Comparison of ENCODE assay signal across 10 cellular contexts in the genomic region with DNA sequence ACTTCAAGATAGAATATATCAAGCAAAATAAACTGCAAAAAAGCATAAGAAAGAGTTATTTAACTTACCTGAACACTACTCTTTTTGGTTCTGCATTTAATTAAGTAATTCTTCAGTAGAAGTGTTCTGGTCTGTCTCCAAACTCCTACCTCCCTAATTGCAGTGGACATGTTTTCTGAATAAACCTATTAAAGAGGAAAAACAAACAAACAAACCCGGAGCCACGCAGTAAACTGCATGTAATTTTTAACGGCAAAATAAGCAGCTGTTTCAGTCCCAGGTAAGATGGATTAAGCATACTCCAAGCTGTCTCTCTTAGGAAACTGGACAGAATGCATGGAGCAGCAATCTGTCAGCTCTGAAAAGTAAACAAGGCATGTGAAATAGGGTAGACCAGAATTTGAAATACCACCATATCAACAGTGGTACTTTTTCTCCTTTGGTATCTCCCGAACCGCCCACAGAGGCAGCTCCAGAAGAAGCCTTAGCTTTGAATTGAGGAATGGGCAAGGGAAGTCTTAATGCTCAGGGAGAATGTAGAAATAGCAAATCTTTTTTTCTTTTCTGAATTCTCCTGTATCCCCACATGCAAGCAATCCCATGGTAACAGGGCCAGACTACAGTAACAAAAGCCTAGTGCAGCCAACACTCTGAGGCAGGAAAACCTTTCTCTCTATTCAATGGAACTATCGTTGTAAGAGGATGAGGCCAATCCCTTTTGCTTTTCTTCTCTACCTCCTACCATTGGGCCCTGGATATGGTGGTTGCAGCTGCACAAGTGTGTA. TPM values are rescaled to one million over a fixed set of nuclear protein-coding genes. Genes with fewer than 3 reads are reported as not detected.
DNase-seq lines count a peak whose midpoint lies in the region; FAIRE-seq and TF ChIP-seq lines count a peak whose summit lies in the region.
"Had no signal": no experiment of that assay in that cellular context is flagged by ENCODE, and none has a peak within 500 bp of the region (broad histone marks: within the 10 kb centered on the region; RNA-seq: fewer than 3 reads in every experiment).

No MANE protein-coding gene starts in this region.

- no peaks in the 10 kb centered on the region for H3K27me3 Mint-ChIP-seq in activated CD4-positive, alpha-beta T cell treated with anti-CD3 and anti-CD28 coated beads, Interleukin-2, amount 10 ng/mL, durations not matched to agents 7 days and 5 days

- no peak overlapping the region for H3K4me3 Mint-ChIP-seq in activated CD4-positive, alpha-beta T cell treated with anti-CD3 and anti-CD28 coated beads, Interleukin-2, amount 10 ng/mL, durations not matched to agents 7 days and 5 days
- H3K4me3 Mint-ChIP-seq: natural killer cell had no signal

- H3K36me3 ChIP-seq in H1 (ENCODE audit: control insufficient read depth in 2 of 4, insufficient read depth in 4 of 4, low read length in 3 of 4) (no peaks in the 10 kb centered on the region), BE2C (no peaks in the 10 kb centered on the region)

- no peaks in the 10 kb centered on the region for H3K79me2 ChIP-seq in H1 (ENCODE audit: control insufficient read depth in 1 of 2, insufficient read depth in 2 of 2, low read length in 2 of 2)

- POLR2A ChIA-PET in H1 (lab: Charles Lee; ENCODE audit: partially characterized antibody), result interaction anchor here (1.0 kb wide), 1 partner anchor 12 kb away, joined by 4 read pairs; a partner anchor contains a TSS
- POLR2A ChIA-PET in activated CD4-positive, alpha-beta T cell treated with anti-CD3 and anti-CD28 coated beads, Interleukin-2, amount 10 ng/mL, durations not matched to agents 7 days and 5 days (lab: Charles Lee), result no interaction called here

- H3K4me1 Mint-ChIP-seq in activated CD4-positive, alpha-beta T cell treated with anti-CD3 and anti-CD28 coated beads, Interleukin-2, amount 10 ng/mL, durations not matched to agents 7 days and 5 days, result peaks cover 2% of the 10 kb centered on the region

- TF ChIP-seq POLR2A in H1 (IDR thresholded peaks at IDR 0.05; ENCODE audit: control extremely low read depth in 1 of 2, low read depth in 2 of 2, low read length in 2 of 2), result no peak

- no peak overlapping the region for H3K4ac ChIP-seq in H1 (replicated peaks; ENCODE audit: insufficient read length, low read depth, low read length)

- peak overlapping the region; percentile 85 for H2AFZ ChIP-seq in H1 (ENCODE audit: low read length)

- peaks cover 5% of the 10 kb centered on the region for H3K36me3 Mint-ChIP-seq in activated CD4-positive, alpha-beta T cell treated with anti-CD3 and anti-CD28 coated beads, Interleukin-2, amount 10 ng/mL, durations not matched to agents 7 days and 5 days (ENCODE audit: low read depth)
- H3K36me3 Mint-ChIP-seq: natural killer cell had no signal

- DNase-seq in NCI-H1092 treated with DMSO at 0.1 percent for 48 hours (lab: John Stamatoyannopoulos, UW), result peak; percentile 84
- peak; percentile 86 for DNase-seq in NCI-H748 (lab: John Stamatoyannopoulos, UW; ENCODE audit: unreplicated experiment)
- no peak for DNase-seq in H1 (ENCODE audit: low read depth in 1 of 2, low spot score in 2 of 2)
- DNase-seq in substantia nigra (lab: John Stamatoyannopoulos, UW), result peak in 1 of 49 donors; percentile 9
- no peak for DNase-seq in BE2C
- DNase-seq in stimulated activated CD4-positive, alpha-beta T cell treated with anti-CD3 and anti-CD28 coated beads, Interleukin-15, amount 100 ng/mL, for 24 hours, result no peak
- no peak for DNase-seq in activated CD4-positive, alpha-beta T cell treated with anti-CD3 and anti-CD28 coated beads, Interleukin-2, amount 10 ng/mL, durations not matched to agents 7 days and 5 days
- DNase-seq: cortex of kidney, natural killer cell, RPMI8226 had no signal

- H4K5ac ChIP-seq in H1 (ENCODE audit: insufficient read length, low read depth, low read length), result no peak overlapping the region

- H3K27me3 ChIP-seq in H1 (replicated peaks in 1 of 4; ENCODE audit: control insufficient read depth in 3 of 4, extremely low read depth in 1 of 4, insufficient read depth in 3 of 4, low read length in 3 of 4) (no peaks in the 10 kb centered on the region), BE2C (no peaks in the 10 kb centered on the region)

- H3K18ac ChIP-seq in H1 (ENCODE audit: extremely low read depth, low read length), result no peak overlapping the region

- H2BK5ac ChIP-seq in H1 (ENCODE audit: low read depth, low read length), result no peak overlapping the region

- H4K20me1 ChIP-seq in H1 (replicated peaks in 1 of 2; ENCODE audit: control insufficient read depth in 1 of 2, insufficient read depth in 2 of 2, low read length in 2 of 2), result no peaks in the 10 kb centered on the region

- 71% methylated on average over 6 of the region's 6 CpGs; no CpG with 5 or more reads in 1 of the 2 experiments for WGBS in H1 (ENCODE audit: extremely low coverage in 1 of 2, insufficient coverage in 1 of 2, insufficient read length in 1 of 2, insufficient replicate concordance in 2 of 2, low coverage in 1 of 2, low lambda C conversion rate in 2 of 2, missing lambda C conversion rate in 1 of 2), 2 experiments

- no peaks in the 10 kb centered on the region for H3K9me3 ChIP-seq in H1 (ENCODE audit: insufficient read depth in 2 of 2, low read depth in 1 of 2, low read length in 1 of 2)
- no peaks in the 10 kb centered on the region for H3K9me3 ChIP-seq in BE2C

- TF ChIP-seq CTCF in H1 (IDR thresholded peaks at IDR 0.05; ENCODE audit: control extremely low read depth in 1 of 3, insufficient read depth in 1 of 3, low read depth in 1 of 3, low read length in 3 of 3), result no peak
- no peak for TF ChIP-seq CTCF in BE2C (IDR thresholded peaks at IDR 0.05; ENCODE audit: low read depth, low read length)

- peak; percentile 36 for FAIRE-seq in H1 (lab: Jason Lieb, UNC)

- H3K9me3 Mint-ChIP-seq in activated CD4-positive, alpha-beta T cell treated with anti-CD3 and anti-CD28 coated beads, Interleukin-2, amount 10 ng/mL, durations not matched to agents 7 days and 5 days, result no peaks in the 10 kb centered on the region
- H3K9me3 Mint-ChIP-seq: natural killer cell had no signal

- H3K56ac ChIP-seq in H1 (replicated peaks; ENCODE audit: insufficient read length, low read depth, low read length), result no peak overlapping the region

- no peak overlapping the region for H4K8ac ChIP-seq in H1 (ENCODE audit: extremely low read depth, insufficient read depth, low read length)

- no peak for TF ChIP-seq RAD21 in H1 (IDR thresholded peaks at IDR 0.05 in 1 of 2, conservative IDR thresholded peaks at IDR 0.05 in 1 of 2; ENCODE audit: low read depth in 2 of 2, low read length in 2 of 2)

- H3K9ac ChIP-seq in H1 (replicated peaks in 1 of 4; ENCODE audit: extremely low read depth in 1 of 4, low read depth in 3 of 4, low read length in 3 of 4), result no peak overlapping the region

- no peak overlapping the region for H3K27ac ChIP-seq in H1 (ENCODE audit: low read depth, low read length)
- peak overlapping the region; percentile 35 for H3K27ac ChIP-seq in substantia nigra (ENCODE audit: low read depth, low read length, poor library complexity, severe bottlenecking)

- H3K27ac Mint-ChIP-seq in activated CD4-positive, alpha-beta T cell treated with anti-CD3 and anti-CD28 coated beads, Interleukin-2, amount 10 ng/mL, durations not matched to agents 7 days and 5 days, result no peak overlapping the region
- H3K27ac Mint-ChIP-seq: natural killer cell had no signal

- no peak overlapping the region for H2BK20ac ChIP-seq in H1 (ENCODE audit: low read length)

- no peaks in the 10 kb centered on the region; a peak in 1 of 7 replicates for H3K4me1 ChIP-seq in H1 (replicated peaks in 1 of 4; ENCODE audit: control insufficient read depth in 3 of 4, insufficient read depth in 4 of 4, low read length in 3 of 4)
- no peaks in the 10 kb centered on the region for H3K4me1 ChIP-seq in BE2C

- H3K23me2 ChIP-seq in H1 (ENCODE audit: low read depth, low read length), result no peaks in the 10 kb centered on the region

- H2BK12ac ChIP-seq in H1 (ENCODE audit: low read depth, low read length), result no peak overlapping the region

- no peak overlapping the region for H4K91ac ChIP-seq in H1 (replicated peaks; ENCODE audit: insufficient read length, low read length)

- H3K23ac ChIP-seq in H1 (ENCODE audit: insufficient read length), result no peak overlapping the region

- TF ChIP-seq EP300 in H1 (IDR thresholded peaks at IDR 0.05; ENCODE audit: borderline replicate concordance in 1 of 2, low read depth in 2 of 2, low read length in 2 of 2), result no peak

- no peak overlapping the region for H2AK5ac ChIP-seq in H1 (ENCODE audit: low read depth, low read length)

- H3K14ac ChIP-seq in H1 (ENCODE audit: insufficient read length), result no peak overlapping the region

- H3K79me1 ChIP-seq in H1 (ENCODE audit: low read depth, low read length), result no peaks in the 10 kb centered on the region

- H2BK15ac ChIP-seq in H1 (ENCODE audit: low read length), result no peak overlapping the region

- CTCF ChIA-PET in H1 (lab: Charles Lee; ENCODE audit: partially characterized antibody), result interaction anchor here (0.7 to 2.3 kb wide), 3 partner anchors 21 to 211 kb away, joined by 3 to 12 read pairs (median 4); no protein-coding TSS in a partner anchor
- CTCF ChIA-PET in activated CD4-positive, alpha-beta T cell treated with anti-CD3 and anti-CD28 coated beads, Interleukin-2, amount 10 ng/mL, durations not matched to agents 7 days and 5 days (lab: Charles Lee), result interaction anchor here (1.0 kb wide), 1 partner anchor 70 kb away, joined by 3 read pairs; no protein-coding TSS in a partner anchor

- H2BK120ac ChIP-seq in H1 (replicated peaks; ENCODE audit: low read depth, low read length), result no peak overlapping the region

- H3K4me2 ChIP-seq in H1 (ENCODE audit: insufficient read depth in 1 of 2, low read depth in 2 of 2, low read length in 2 of 2), result no peak overlapping the region

- H3K4me3 ChIP-seq in H1 (ENCODE audit: extremely low read depth in 1 of 4, insufficient read depth in 2 of 4, low read depth in 3 of 4, low read length in 4 of 4) (no peak overlapping the region), BE2C (ENCODE audit: low read depth, low read length) (no peak overlapping the region)

TF ChIP-seq in H1, 55 proteins besides CTCF, POLR2A, EP300 and RAD21 (continues in another document):
- TF ChIP-seq FOSL1 (IDR thresholded peaks at IDR 0.05; ENCODE audit: insufficient read depth, low read depth, low read length) (no peak), ZNF274 (IDR thresholded peaks at IDR 0.05; ENCODE audit: borderline replicate concordance, extremely low read depth, low read length) (no peak)

RNA-seq across cellular contexts. Expression of a gene that starts 12.5 kb away (rescaled TPM):
- 2.3 and 4.1 TPM in 2 replicates for total RNA-seq in H1 (2021; fragmentation: NEBNext Ultra II Directional; extraction: Animal tissue kit (Norgen Biotek cat#: 25700))
- polyA plus RNA-seq in H1 (2011; rRNA removed), result 0.52 and 1.3 TPM in 2 replicates
- 1.4 TPM for polyA plus RNA-seq in H1 (2011; cell fraction: cytosol; rRNA removed)
- polyA plus RNA-seq in H1 (2011; cell fraction: nucleus; rRNA removed), result 0.83 TPM
- 0.66 to 1.3 TPM (median 0.94 TPM) in 4 replicates for polyA plus RNA-seq in H1 (2012, experiment 1 of 2)
- polyA plus RNA-seq in H1 (2012, experiment 2 of 2), result 0.18 TPM
- polyA plus RNA-seq in H1 (2013, experiment 1 of 2), result 1.6 TPM
- polyA plus RNA-seq in H1 (2013, experiment 2 of 2), result 1.6 TPM
- 1.7 and 2.0 TPM in 2 replicates for polyA minus RNA-seq in H1 (2011; rRNA and poly(A)+ RNA removed)
- 0.81 TPM for polyA minus RNA-seq in H1 (2011; cell fraction: cytosol; rRNA and poly(A)+ RNA removed)
- polyA minus RNA-seq in H1 (2011; cell fraction: nucleus; rRNA and poly(A)+ RNA removed), result 4.8 TPM
- polyA plus RNA-seq in BE2C (2012; ENCODE audit: insufficient read depth, insufficient read length, low read depth), result 0.37 TPM
- total RNA-seq in activated CD4-positive, alpha-beta T cell treated with anti-CD3 and anti-CD28 coated beads, Interleukin-2, amount 10 ng/mL, durations not matched to agents 7 days and 5 days, result 10 to 100 TPM; 19.0 to 21.9 TPM

Comparison
In these comparisons a context has a peak if more than half of its experiments do, and no peak if none do; other contexts are left out.
1. DNase-seq: peak in NCI-H1092 treated with DMSO at 0.1 percent for 48 hours (single experiment) and NCI-H748 (single experiment); none in H1 (0 of 2), BE2C (single experiment), stimulated activated CD4-positive, alpha-beta T cell treated with anti-CD3 and anti-CD28 coated beads, Interleukin-15, amount 100 ng/mL, for 24 hours (single experiment) and activated CD4-positive, alpha-beta T cell treated with anti-CD3 and anti-CD28 coated beads, Interleukin-2, amount 10 ng/mL, durations not matched to agents 7 days and 5 days (single experiment).